Comparison of ENCODE assay signal across 16 cellular contexts in the genomic region with DNA sequence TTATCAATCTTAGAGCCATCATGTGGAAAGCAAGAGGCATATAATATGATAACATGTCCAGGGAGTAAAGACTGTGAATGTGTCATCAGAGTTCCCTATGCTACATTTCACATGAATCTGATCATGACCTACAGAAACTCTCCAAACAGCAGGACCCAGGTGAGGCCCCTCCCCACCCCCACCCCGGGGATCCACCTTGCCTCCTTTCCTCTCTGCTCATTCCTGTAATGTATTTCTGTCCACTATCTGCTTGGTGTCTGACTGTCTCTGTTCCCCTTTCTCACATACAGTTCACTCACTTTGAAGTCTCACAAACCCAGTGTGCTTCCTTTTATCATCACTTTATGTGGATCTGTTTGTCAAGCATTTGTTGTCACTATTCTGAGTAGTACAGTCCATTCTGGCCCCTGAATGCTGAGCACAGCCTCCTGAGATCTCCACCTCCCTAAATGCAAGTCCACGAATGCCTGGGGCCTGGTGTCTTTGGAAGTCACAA.
A peak's percentile ranks its signal among the peaks of the same experiment; 100 is the strongest.
DNase-seq lines count a peak whose midpoint lies in the region; ATAC-seq and TF ChIP-seq lines count a peak whose summit lies in the region.
"Had no signal": no experiment of that assay in that cellular context is flagged by ENCODE, and none has a peak within 500 bp of the region (broad histone marks: within the 10 kb centered on the region; RNA-seq: fewer than 3 reads in every experiment).

No MANE protein-coding gene starts in this region.

- in situ Hi-C loops in HAP-1 (cut with MboI; ENCODE audit: low sequenced_read_pairs) (no loop called here), ACHN (cut with HindIII; ENCODE audit: low pct_ligation_motif_present, low pct_unique_long_range_greater_than_20kb, low sequenced_read_pairs) (no loop called here)

- H3K4me1 ChIP-seq in colonic mucosa (no peaks in the 10 kb centered on the region), HAP-1 (no peaks in the 10 kb centered on the region)
- H3K4me1 ChIP-seq: A549, ascending aorta, foreskin keratinocyte, tibial nerve had no signal

- no peaks in the 10 kb centered on the region for H3K36me3 ChIP-seq in colonic mucosa
- no peaks in the 10 kb centered on the region for H3K36me3 ChIP-seq in HAP-1 (replicated peaks)
- H3K36me3 ChIP-seq: ascending aorta, tibial nerve had no signal

- intact Hi-C loops in colonic mucosa (cut with DNase I), result no loop called here

- TF ChIP-seq CTCF in GM12864 (IDR thresholded peaks at IDR 0.05; ENCODE audit: low read depth, low read length, missing control alignments) (no peak), colonic mucosa (IDR thresholded peaks at IDR 0.05) (no peak)

- ATAC-seq in GM19324 (IDR thresholded peaks at IDR 0.05; ENCODE audit: low FRiP score, unreplicated experiment) (peak; percentile 62), HG02642 (IDR thresholded peaks at IDR 0.05; ENCODE audit: poor library complexity, unreplicated experiment) (peak; percentile 67), HG03439 (IDR thresholded peaks at IDR 0.05; ENCODE audit: unreplicated experiment) (peak; percentile 59)
- ATAC-seq: A549, foreskin keratinocyte, right cardiac atrium had no signal

- DNase-seq in GM12864 (ENCODE audit: low read depth), result peak; percentile 72
- no peak for DNase-seq in NCI-H2081 treated with DMSO at 0.1 percent for 48 hours (lab: John Stamatoyannopoulos, UW)
- DNase-seq in colonic mucosa, result no peak
- no peak for DNase-seq in HAP-1 (ENCODE audit: low spot score in 2 of 2)
- no peak for DNase-seq in ACHN
- DNase-seq: activated T-cell treated with anti-CD3 and anti-CD28 coated beads for 4 hours, foreskin keratinocyte, NCI-H510A treated with DMSO at 0.1 percent for 48 hours, right cardiac atrium, SIG-M5 had no signal

- H3K27me3 ChIP-seq in colonic mucosa, result no peaks in the 10 kb centered on the region
- H3K27me3 ChIP-seq in HAP-1 (ENCODE audit: low read depth), result 0 out of 2 replicates have a peak, but pooled peaks cover 6% of the 10 kb centered on the region
- H3K27me3 ChIP-seq: ascending aorta, foreskin keratinocyte, tibial nerve had no signal

- H3K9me3 ChIP-seq in colonic mucosa, result no peaks in the 10 kb centered on the region
- H3K9me3 ChIP-seq in HAP-1, result no peaks in the 10 kb centered on the region
- H3K9me3 ChIP-seq: A549, ascending aorta, tibial nerve had no signal

- H3K4me3 ChIP-seq in GM12864 (ENCODE audit: low read depth, low read length) (peak overlapping the region; percentile 42), colonic mucosa (no peak overlapping the region), HAP-1 (no peak overlapping the region)
- H3K4me3 ChIP-seq: A549, ascending aorta, tibial nerve had no signal

- no peak overlapping the region for H3K27ac ChIP-seq in colonic mucosa
- H3K27ac ChIP-seq: A549, ascending aorta, foreskin keratinocyte, tibial nerve had no signal

- no peak overlapping the region for H3K9ac ChIP-seq in colonic mucosa (ENCODE audit: low read depth in 2 of 2, low read length in 2 of 2)
